ENCODE assay signal across 27 cellular contexts in the genomic region with DNA sequence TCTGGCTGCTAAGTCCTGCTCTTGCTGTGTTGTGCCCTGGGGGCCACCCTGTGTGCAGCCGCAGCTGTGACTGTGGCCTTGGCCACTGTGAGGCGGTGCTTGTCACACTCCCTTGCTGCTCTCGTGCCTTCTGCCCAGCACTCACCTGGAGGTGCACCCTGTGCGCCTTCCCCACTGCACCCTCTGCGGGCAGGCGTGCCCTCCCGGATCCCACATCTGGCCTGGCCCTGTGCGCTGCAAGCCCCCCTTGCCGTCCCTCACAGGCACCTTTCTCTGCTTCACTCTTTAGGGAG. TPM values are rescaled to one million over a fixed set of nuclear protein-coding genes. Genes with fewer than 3 reads are reported as not detected.
"Had no signal": no experiment of that assay in that cellular context is flagged by ENCODE, and none has a peak within 500 bp of the region (broad histone marks: within the 10 kb centered on the region; RNA-seq: fewer than 3 reads in every experiment).

No MANE protein-coding gene starts in this region.

- H3K9me3 ChIP-seq: colonic mucosa, neutrophil, ovary, right lobe of liver, thoracic aorta had no signal

- H3K79me2 ChIP-seq: hepatocyte had no signal

- DNase-seq: activated CD4-positive, alpha-beta T cell treated with anti-CD3 and anti-CD28 coated beads for 48 hours; activated CD4-positive, alpha-beta T cell treated with anti-CD3 and anti-CD28 coated beads, Interleukin-2, amount 50 U/mL, for 48 hours; activated CD8-positive, alpha-beta memory T cell treated with anti-CD3 and anti-CD28 coated beads, Interleukin-2, amount 50 U/mL, for 4 hours; activated gamma-delta T cell; activated naive CD4-positive, alpha-beta T cell treated with anti-CD3 and anti-CD28 coated beads, Interleukin-2, amount 10 ng/mL, durations not matched to agents 7 days and 5 days; activated naive CD8-positive, alpha-beta T cell treated with anti-CD3 and anti-CD28 coated beads, Interleukin-2, amount 10 ng/mL, durations not matched to agents 7 days and 5 days; activated T-cell treated with anti-CD3 and anti-CD28 coated beads, Interleukin-2, amount 50 U/mL, for 24 hours; cerebellar nuclear complex; colonic mucosa; effector memory CD4-positive, alpha-beta T cell; glutamatergic neuron; stimulated activated CD4-positive, alpha-beta T cell treated with anti-CD3 and anti-CD28 coated beads, Interleukin-12 subunit alpha, Interleukin-12 subunit beta, amount 100 ng/mL, for 4 hours; stimulated activated CD4-positive, alpha-beta T cell treated with anti-CD3 and anti-CD28 coated beads, Interleukin-4, amount 100 ng/mL, for 1 hour had no signal

- H3K36me3 ChIP-seq: cardiac muscle cell, colonic mucosa, neutrophil, ovary, right lobe of liver, upper lobe of left lung had no signal

- H3K27me3 ChIP-seq: ascending aorta, cardiac muscle cell, colonic mucosa, hepatocyte, ovary, right lobe of liver, upper lobe of left lung had no signal

- ATAC-seq: activated CD4-positive, CD25-positive, alpha-beta regulatory T cell treated with anti-CD3 and anti-CD28 coated beads, Interleukin-2, amount 50 U/mL, for 24 hours; right lobe of liver had no signal

- H3K27ac ChIP-seq: ascending aorta, cardiac muscle cell, colonic mucosa, hepatocyte, neutrophil, ovary, right lobe of liver, thoracic aorta, upper lobe of left lung had no signal

- H3K4me2 ChIP-seq: hepatocyte had no signal

- H3K4me1 ChIP-seq: ascending aorta, colonic mucosa, right lobe of liver, upper lobe of left lung had no signal

- H3K4me3 ChIP-seq: ascending aorta, cardiac muscle cell, colonic mucosa, hepatocyte, ovary, right lobe of liver, thoracic aorta, upper lobe of left lung had no signal

- H2AFZ ChIP-seq: hepatocyte had no signal

RNA-seq across cellular contexts. Expression of gene TBX1, which starts 27.2 kb away (rescaled TPM):
- total RNA-seq: activated CD8-positive, alpha-beta memory T cell treated with anti-CD3 and anti-CD28 coated beads for 36 hours; ascending aorta; epithelial cell of proximal tubule; frontal cortex; hepatocyte; mononuclear cell; T-helper 1 cell treated with Interleukin-12 subunit alpha and Interleukin-12 subunit beta and Interleukin-4 antibody, amounts not matched to agents 30 ng/mL and 1 ng/mL, for 36 hours had no signal
